15 cellular contexts compared by ENCODE assay signal in the genomic region with DNA sequence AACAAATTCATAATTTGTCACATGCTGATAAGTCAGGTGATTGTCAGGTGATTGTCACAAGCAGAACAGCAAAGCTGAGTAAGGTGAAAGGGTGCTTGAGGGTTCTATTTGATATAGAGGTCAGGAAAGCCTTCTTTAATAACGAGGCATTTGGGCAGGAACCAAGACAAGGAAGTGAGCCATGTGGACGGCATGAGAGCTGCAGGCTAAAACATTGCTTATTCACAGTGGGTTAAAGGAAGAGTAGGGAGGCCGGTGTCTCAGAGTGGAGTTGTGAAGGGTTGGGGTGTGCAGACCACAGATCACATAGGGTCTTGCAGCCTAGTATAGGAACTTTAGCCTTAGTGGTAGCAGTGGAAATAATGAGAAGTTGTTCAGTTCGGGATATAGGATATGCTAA.
"Had no signal": no experiment of that assay in that cellular context is flagged by ENCODE, and none has a peak within 500 bp of the region (broad histone marks: within the 10 kb centered on the region; RNA-seq: fewer than 3 reads in every experiment).

No MANE protein-coding gene starts in this region.

- H3K4me2 ChIP-seq: neural progenitor cell had no signal

- H3K9ac ChIP-seq: neural progenitor cell had no signal

- H3K4me3 ChIP-seq: body of pancreas, coronary artery, heart left ventricle, neural progenitor cell, psoas muscle, right lobe of liver, spleen had no signal

- H3K9me3 ChIP-seq: body of pancreas, heart left ventricle, psoas muscle, right lobe of liver, spleen had no signal

- H3K36me3 ChIP-seq: neural progenitor cell, spleen had no signal

- H2AFZ ChIP-seq: neural progenitor cell had no signal

- H3K27me3 ChIP-seq: body of pancreas, heart left ventricle, neural progenitor cell, right lobe of liver had no signal

- DNase-seq: activated B cell treated with CpG ODN at 0.5 μM for 24 hours; activated CD4-positive, alpha-beta T cell treated with anti-CD3 and anti-CD28 coated beads for 48 hours; activated CD8-positive, alpha-beta memory T cell treated with anti-CD3 and anti-CD28 coated beads, Interleukin-2, amount 50 U/mL, for 4 hours; activated CD8-positive, alpha-beta T cell treated with anti-CD3 and anti-CD28 coated beads for 36 hours; activated gamma-delta T cell treated with Interleukin-2 at 50 U/mL for 16 hours; activated T-cell treated with anti-CD3 and anti-CD28 coated beads, Interleukin-2, amount 50 U/mL, for 72 hours; amniotic stem cell; body of pancreas; heart left ventricle; mesenchymal stem cell; psoas muscle; right lobe of liver; spleen had no signal

- H3K4me1 ChIP-seq: body of pancreas, right lobe of liver, spleen had no signal

- H3K27ac ChIP-seq: body of pancreas, coronary artery, neural progenitor cell, psoas muscle, right lobe of liver, spleen had no signal

- ATAC-seq: activated CD8-positive, alpha-beta T cell treated with anti-CD3 and anti-CD28 coated beads for 36 hours; activated T-cell treated with anti-CD3 and anti-CD28 coated beads, Interleukin-2, amount 50 U/mL, for 72 hours; body of pancreas; heart left ventricle; psoas muscle; right lobe of liver had no signal
